In the genomic region with DNA sequence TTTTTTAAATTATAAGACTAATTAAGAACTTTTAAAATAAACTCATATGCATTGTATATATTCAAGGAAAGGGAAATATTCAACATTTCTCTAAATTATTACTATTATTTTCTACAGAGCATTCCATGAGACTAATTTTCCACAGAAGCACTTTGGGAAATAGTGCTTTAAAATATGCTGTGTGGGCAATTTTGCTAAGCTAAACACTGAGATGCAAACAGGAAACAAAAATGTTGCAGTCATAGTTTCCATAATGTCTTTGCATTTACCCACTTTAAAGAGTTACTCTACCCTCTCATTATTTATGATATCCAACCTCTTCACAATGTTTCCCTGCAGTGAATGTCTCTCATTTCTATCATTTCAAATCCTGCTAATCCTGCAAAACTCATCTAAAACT, we compare ENCODE assay signal across 7 cellular contexts.
"Had no signal": no experiment of that assay in that cellular context is flagged by ENCODE, and none has a peak within 500 bp of the region (broad histone marks: within the 10 kb centered on the region; RNA-seq: fewer than 3 reads in every experiment).

No MANE protein-coding gene starts in this region.

- H3K4me3 ChIP-seq: GM23248 had no signal

- H3K9ac ChIP-seq: GM23248 had no signal

- H3K27ac ChIP-seq: GM23248 had no signal

- DNase-seq: GM23248, GOT3, H9, HCEC 1CT, Kasumi-1, KG1 had no signal

- H2AFZ ChIP-seq: GM23248 had no signal

- FAIRE-seq: H54 had no signal
